Comparison of ENCODE assay signal across 7 cellular contexts in the genomic region with DNA sequence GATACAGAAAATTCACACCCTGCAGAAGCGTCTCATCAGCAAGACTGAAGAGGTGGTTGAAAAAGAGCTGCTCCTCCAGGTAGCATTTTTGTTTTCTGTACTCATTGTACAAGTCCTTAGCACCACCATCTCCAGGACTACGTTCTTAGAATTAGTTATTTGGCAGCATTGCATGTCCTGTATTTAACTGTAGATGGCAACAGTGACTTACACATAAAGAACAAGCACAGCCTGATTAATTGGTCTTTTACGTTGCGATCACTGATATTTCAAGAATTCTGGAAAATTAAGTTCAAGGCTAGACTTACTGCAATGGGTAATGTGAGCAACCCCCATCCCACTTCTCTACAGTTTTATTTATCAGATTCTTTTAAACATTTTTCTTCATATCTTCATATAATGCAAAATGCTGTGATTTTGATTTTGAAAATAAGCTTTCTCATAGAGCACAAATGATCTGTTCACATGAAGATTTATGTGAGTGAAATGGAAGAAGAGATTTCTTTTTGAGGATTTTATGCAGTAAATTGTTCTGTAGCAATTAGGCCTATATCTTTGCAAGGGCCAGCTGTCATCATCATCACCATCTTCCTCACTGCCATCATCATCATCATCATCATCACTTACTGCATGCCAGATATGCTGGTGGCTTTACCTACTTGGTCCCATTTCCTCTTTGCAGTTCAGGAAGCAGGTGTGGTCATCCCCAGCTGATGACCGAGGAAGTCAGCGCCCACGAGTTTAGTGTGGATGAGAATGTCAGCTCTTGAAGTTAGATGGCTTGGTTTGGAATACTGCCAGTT. TPM values are rescaled to one million over a fixed set of nuclear protein-coding genes. Genes with fewer than 3 reads are reported as not detected.
DNase-seq lines count a peak whose midpoint lies in the region; ATAC-seq, FAIRE-seq and TF ChIP-seq lines count a peak whose summit lies in the region.

No MANE protein-coding gene starts in this region.

- H3K36me3 ChIP-seq in K562 (ENCODE audit: control insufficient read depth, insufficient read depth, low read length) (no peaks in the 10 kb centered on the region), mesendoderm (ENCODE audit: control insufficient read depth, insufficient read depth, low read length) (no peaks in the 10 kb centered on the region)

- peak; percentile 60; the same call in 2 of the 3 replicates for ATAC-seq in K562
- no peak for ATAC-seq in GM18873 (IDR thresholded peaks at IDR 0.05; ENCODE audit: low FRiP score, unreplicated experiment)
- no peak for ATAC-seq in GM18520 (IDR thresholded peaks at IDR 0.05; ENCODE audit: unreplicated experiment)

- H3K9ac ChIP-seq in K562 (ENCODE audit: insufficient read depth in 1 of 2, low read depth in 2 of 2, low read length in 2 of 2) (no peak overlapping the region), mesendoderm (ENCODE audit: low read length) (no peak overlapping the region)

- H3K27me3 ChIP-seq in K562 (ENCODE audit: control insufficient read depth in 2 of 2, insufficient read depth in 2 of 2, low read length in 2 of 2) (no peaks in the 10 kb centered on the region), mesendoderm (ENCODE audit: insufficient read depth, low read length, poor library complexity) (no peaks in the 10 kb centered on the region)

- TF ChIP-seq CTCF in GM12865 (IDR thresholded peaks at IDR 0.05; ENCODE audit: insufficient read depth, low read depth, low read length, missing control alignments): peak; percentile 44
- TF ChIP-seq CTCF in K562 (IDR thresholded peaks at IDR 0.05 in 2 of 3, conservative IDR thresholded peaks at IDR 0.05 in 1 of 3; ENCODE audit: insufficient read depth in 2 of 3, low read depth in 1 of 3, low read length in 3 of 3): peak; percentile 26 to 52 (median 48); a peak in 4 of 6 replicates

- POLR2A ChIA-PET in K562 (lab: Yijun Ruan, JAX): no interaction called here

- in situ Hi-C loops in K562 (cut with MboI): no loop called here

- H3K27ac ChIP-seq in K562 (ENCODE audit: extremely low read depth, low read depth, low read length) (no peak overlapping the region), mesendoderm (ENCODE audit: low read depth, low read length) (no peak overlapping the region)

- H3K4me1 ChIP-seq in K562 (replicated peaks in 1 of 2; ENCODE audit: control insufficient read depth in 2 of 2, insufficient read depth in 2 of 2, low read length in 2 of 2): no peaks in the 10 kb centered on the region
- no peaks in the 10 kb centered on the region for H3K4me1 ChIP-seq in mesendoderm (ENCODE audit: control insufficient read depth, low read depth, low read length)

- BruUV-seq in K562 (replicated peaks; lab: Mats Ljungman, UMichigan): no TSS peak

- CTCF ChIA-PET in K562 (lab: Yijun Ruan, JAX; ENCODE audit: low intra/inter-chr PET ratio): interaction anchor here (0.6 kb wide), 1 partner anchor 174 kb away, joined by 3 read pairs; no protein-coding TSS in a partner anchor

- H3K18ac ChIP-seq in mesendoderm (ENCODE audit: low read length): no peak overlapping the region

- no peak overlapping the region for H2BK120ac ChIP-seq in mesendoderm (ENCODE audit: low read depth, low read length)

- no peak overlapping the region for H2AK5ac ChIP-seq in mesendoderm (ENCODE audit: low read length)

- H2AFZ ChIP-seq in K562 (ENCODE audit: low read depth, low read length): no peak overlapping the region

- no peaks in the 10 kb centered on the region for H4K20me1 ChIP-seq in K562 (replicated peaks; ENCODE audit: control insufficient read depth, insufficient read depth, low read length)

- no peak overlapping the region for H4K5ac ChIP-seq in mesendoderm (ENCODE audit: low read length)

- no peak overlapping the region for H3K23ac ChIP-seq in mesendoderm (ENCODE audit: low read length)

- no peak overlapping the region for H3K4ac ChIP-seq in mesendoderm (ENCODE audit: low read depth, low read length)

- H3K4me3 ChIP-seq in GM12865 (ENCODE audit: low read depth, low read length): no peak overlapping the region
- no peak overlapping the region for H3K4me3 ChIP-seq in K562
- no peak overlapping the region for H3K4me3 ChIP-seq in mesendoderm (ENCODE audit: low read length)

- WGBS in K562 (ENCODE audit: insufficient coverage, low coverage, missing lambda C conversion rate): 3% methylated on average over 7 of the region's 7 CpGs
- no CpG with 5 or more reads among the region's 7 CpGs for WGBS in mesendoderm (ENCODE audit: extremely low coverage, insufficient coverage, low lambda C conversion rate)

- FAIRE-seq in K562 (lab: Jason Lieb, UNC): no peak

- peak; percentile 46 to 62 for TF ChIP-seq RAD21 in K562 (CRISPR knock-in tag; conservative IDR thresholded peaks at IDR 0.05 in 1 of 2, IDR thresholded peaks at IDR 0.05 in 1 of 2)

- no peak overlapping the region for H3K56ac ChIP-seq in mesendoderm (ENCODE audit: low read length)

- no peak overlapping the region for H2BK5ac ChIP-seq in mesendoderm (ENCODE audit: low read length)

- TF ChIP-seq EP300 in K562 (IDR thresholded peaks at IDR 0.05; ENCODE audit: low read length): no peak

- no peaks in the 10 kb centered on the region for H3K9me1 ChIP-seq in K562 (ENCODE audit: control insufficient read depth, insufficient read depth, low read length)

- no peaks in the 10 kb centered on the region for H3K79me2 ChIP-seq in K562 (ENCODE audit: control insufficient read depth, insufficient read depth, low read length)
- no peaks in the 10 kb centered on the region for H3K79me2 ChIP-seq in mesendoderm (ENCODE audit: control insufficient read depth, insufficient read depth, low read length)

- no peak overlapping the region for H4K8ac ChIP-seq in mesendoderm (ENCODE audit: low read depth, low read length)

- DNase-seq in GM12865 (ENCODE audit: low read depth) (peak; percentile 32), Kasumi-1 (lab: John Stamatoyannopoulos, UW) (peak; percentile 61 to 65), K562 (ENCODE audit: extremely low read depth in 1 of 4, low spot score in 3 of 4) (peak in 1 of 4 experiments; percentile 25), mesendoderm (peak; percentile 54)
- no peak for DNase-seq in stimulated activated CD4-positive, alpha-beta T cell treated with anti-CD3 and anti-CD28 coated beads, Interleukin-2, amount 100 ng/mL, for 24 hours

- H2BK15ac ChIP-seq in mesendoderm (replicated peaks; ENCODE audit: low read depth): no peak overlapping the region

- no peaks in the 10 kb centered on the region for H3K79me1 ChIP-seq in mesendoderm (ENCODE audit: low read length)

- H3K4me2 ChIP-seq in K562 (ENCODE audit: insufficient read depth, low read length) (no peak overlapping the region), mesendoderm (ENCODE audit: low read length) (no peak overlapping the region)

- no peak for TF ChIP-seq POLR2A in K562 (conservative IDR thresholded peaks at IDR 0.05)

- H3K9me3 ChIP-seq in K562 (replicated peaks; ENCODE audit: control insufficient read depth, insufficient read depth, low read depth, low read length): no peaks in the 10 kb centered on the region

- intact Hi-C loops in K562 (cut with micrococcal nuclease): loop anchor here (1.0 kb wide), 1 partner anchor 207 kb away; no protein-coding TSS in a partner anchor

TF ChIP-seq in K562, 482 proteins besides CTCF, POLR2A, EP300 and RAD21:
- TF ChIP-seq TCF7L2 (IDR thresholded peaks at IDR 0.05; ENCODE audit: low read depth, low read length): no peak
- TF ChIP-seq, protein P1, sequence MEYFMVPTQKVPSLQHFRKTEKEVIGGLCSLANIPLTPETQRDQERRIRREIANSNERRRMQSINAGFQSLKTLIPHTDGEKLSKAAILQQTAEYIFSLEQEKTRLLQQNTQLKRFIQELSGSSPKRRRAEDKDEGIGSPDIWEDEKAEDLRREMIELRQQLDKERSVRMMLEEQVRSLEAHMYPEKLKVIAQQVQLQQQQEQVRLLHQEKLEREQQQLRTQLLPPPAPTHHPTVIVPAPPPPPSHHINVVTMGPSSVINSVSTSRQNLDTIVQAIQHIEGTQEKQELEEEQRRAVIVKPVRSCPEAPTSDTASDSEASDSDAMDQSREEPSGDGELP (CRISPR knock-in tag; IDR thresholded peaks at IDR 0.05; ENCODE audit: borderline replicate concordance): no peak
- TF ChIP-seq FOXA3 (CRISPR knock-in tag; conservative IDR thresholded peaks at IDR 0.05 in 1 of 2, IDR thresholded peaks at IDR 0.05 in 1 of 2): no peak
TF ChIP-seq in K562: peak in this region for 0.

RNA-seq across cellular contexts. Expression of a gene that starts 53.3 kb away (rescaled TPM):
- total RNA-seq in K562 (2011; cell fraction: chromatin; rRNA removed; ENCODE audit: low replicate concordance): 0.30 and 3.4 TPM in 2 replicates
- total RNA-seq in K562 (2011; cell fraction: nucleolus; rRNA removed): 0.33 and 0.92 TPM in 2 replicates
- total RNA-seq in K562 (2011; cell fraction: nucleoplasm; rRNA removed): 1.1 and 1.2 TPM in 2 replicates
- 0.45 and 2.0 TPM in 2 replicates for total RNA-seq in K562 (2014; rRNA removed)
- 0.98 and 1.2 TPM in 2 replicates for total RNA-seq in K562 (2014; rRNA removed; fragmentation: Illumina TruSeq; extraction: Trizol)
- 0.54 and 0.68 TPM in 2 replicates for total RNA-seq in K562 (2015; rRNA removed; fragmentation: Illumina TruSeq; extraction: Trizol)
- 0.60 and 0.69 TPM in 2 replicates for total RNA-seq in K562 (2021)
- polyA plus RNA-seq in K562 (2011; rRNA removed): 0.62 and 1.2 TPM in 2 replicates
- 0.06 and 0.22 TPM in 2 replicates for polyA plus RNA-seq in K562 (2011; cell fraction: cytosol; rRNA removed)
- 1.4 and 1.5 TPM in 2 replicates for polyA plus RNA-seq in K562 (2011; cell fraction: nucleus; rRNA removed)
- 0.51 and 1.7 TPM in 2 replicates for polyA plus RNA-seq in K562 (2012)
- 0.71 and 0.72 TPM in 2 replicates for polyA plus RNA-seq in K562 (2014; fragmentation: Illumina TruSeq; extraction: Trizol)
- under 1 TPM; 0.08 to 0.52 TPM for polyA plus RNA-seq in K562 (2014; fragmentation: Nextera tagmentation; extraction: Ambion mirVana)
- 0.42 and 1.0 TPM in 2 replicates for polyA plus RNA-seq in K562 (2014; rRNA removed)
- 0.88 and 1.3 TPM in 2 replicates for polyA minus RNA-seq in K562 (2011; rRNA and poly(A)+ RNA removed)
- 0.48 and 0.91 TPM in 2 replicates for polyA minus RNA-seq in K562 (2011; cell fraction: cytosol; rRNA and poly(A)+ RNA removed)
- 0.40 and 1.3 TPM in 2 replicates for polyA minus RNA-seq in K562 (2011; cell fraction: nucleus; rRNA and poly(A)+ RNA removed)
- polyA plus RNA-seq in mesendoderm (2013, experiment 1 of 2): 1.0 TPM
- polyA plus RNA-seq in mesendoderm (2013, experiment 2 of 2): 0.85 TPM

Comparison
In these comparisons a context has a peak if more than half of its experiments do, and no peak if none do; other contexts are left out.
1. DNase-seq: peak in GM12865 (single experiment), Kasumi-1 (2 of 2) and mesendoderm (single experiment); none in stimulated activated CD4-positive, alpha-beta T cell treated with anti-CD3 and anti-CD28 coated beads, Interleukin-2, amount 100 ng/mL, for 24 hours (0 of 2).